In genomic region chr20:32907886-32908285, GRCh38 we compare ENCODE assay signal across 27 cellular contexts. TPM values are rescaled to one million over a fixed set of nuclear protein-coding genes. Genes with fewer than 3 reads are reported as not detected.
"Had no signal": no experiment of that assay in that cellular context is flagged by ENCODE, and none has a peak within 500 bp of the region (broad histone marks: within the 10 kb centered on the region; RNA-seq: fewer than 3 reads in every experiment).

No MANE protein-coding gene starts in this region.

- H3K9me3 ChIP-seq: colonic mucosa, gastrocnemius medialis, mucosa of descending colon, ovary had no signal

- FAIRE-seq: keratinocyte had no signal

- H3K27me3 ChIP-seq: breast epithelium, colonic mucosa, dorsolateral prefrontal cortex, gastrocnemius medialis, ovary, tibial nerve had no signal

- ATAC-seq: activated naive CD4-positive, alpha-beta T cell treated with anti-CD3 and anti-CD28 coated beads, Interleukin-2, amount 50 U/mL, for 72 hours; activated T-cell treated with anti-CD3 and anti-CD28 coated beads, Interleukin-2, amount 50 U/mL, for 72 hours; gastrocnemius medialis; left colon; mucosa of descending colon had no signal

- H3K27ac ChIP-seq: breast epithelium, colonic mucosa, dorsolateral prefrontal cortex, gastrocnemius medialis, ovary, tibial nerve had no signal

- H3K4me3 ChIP-seq: breast epithelium, colonic mucosa, dorsolateral prefrontal cortex, gastrocnemius medialis, lung, mucosa of descending colon, ovary, smooth muscle cell, tibial nerve had no signal

- H3K4me1 ChIP-seq: breast epithelium, colonic mucosa, gastrocnemius medialis had no signal

- H3K4me2 ChIP-seq: smooth muscle cell had no signal

- H3K36me3 ChIP-seq: breast epithelium, colonic mucosa, gastrocnemius medialis, ovary, tibial nerve had no signal

- DNase-seq: activated B cell treated with CpG ODN at 0.5 μM for 24 hours; activated CD4-positive, alpha-beta T cell treated with anti-CD3 and anti-CD28 coated beads for 4 hours; activated CD4-positive, alpha-beta T cell treated with anti-CD3 and anti-CD28 coated beads, Interleukin-2, amount 50 U/mL, for 4 hours; activated naive CD4-positive, alpha-beta T cell; activated T-cell treated with anti-CD3 and anti-CD28 coated beads for 4 hours; activated T-cell treated with anti-CD3 and anti-CD28 coated beads, Interleukin-2, amount 50 U/mL, for 72 hours; colonic mucosa; effector memory CD4-positive, alpha-beta T cell; erythroblast; gastrocnemius medialis; hippocampal formation; left colon; ovary; stimulated activated CD4-positive, alpha-beta T cell treated with anti-CD3 and anti-CD28 coated beads, Interleukin-15, amount 100 ng/mL, for 24 hours; stimulated activated CD4-positive, alpha-beta T cell treated with anti-CD3 and anti-CD28 coated beads, Interleukin-2, amount 100 ng/mL, for 24 hours; stimulated activated naive CD4-positive, alpha-beta T cell; T-helper 2 cell had no signal

RNA-seq across cellular contexts. Expression of gene EFCAB8, which starts 49.2 kb away (rescaled TPM):
- total RNA-seq: gastrocnemius medialis, myocyte, temporal lobe had no signal
- polyA plus RNA-seq: ovary had no signal
